In genomic region chr14:20986811-20987210, GRCh38 we compare ENCODE assay signal across 6 cellular contexts. TPM values are rescaled to one million over a fixed set of nuclear protein-coding genes. Genes with fewer than 3 reads are reported as not detected.
DNase-seq lines count a peak whose midpoint lies in the region; ATAC-seq and TF ChIP-seq lines count a peak whose summit lies in the region.

No MANE protein-coding gene starts in this region.

- no peak for TF ChIP-seq RAD21 in SK-N-SH (IDR thresholded peaks at IDR 0.05; ENCODE audit: low read length)

- H3K79me2 ChIP-seq in SK-N-SH (ENCODE audit: insufficient read depth) = peaks cover 19% of the 10 kb centered on the region

- H3K36me3 ChIP-seq in SK-N-SH (replicated peaks in 1 of 2; ENCODE audit: control insufficient read depth in 1 of 2, insufficient read depth in 2 of 2, low read length in 1 of 2) = peaks cover under 1 to 11% of the 10 kb centered on the region in 2 experiments
- peaks cover 7% of the 10 kb centered on the region for H3K36me3 ChIP-seq in WERI-Rb-1

- H3K27ac ChIP-seq in SK-N-SH (ENCODE audit: low read depth in 2 of 2, low read length in 1 of 2) (peak overlapping the region in 1 of 2 experiments; percentile 57; a peak in 2 of 4 replicates), WERI-Rb-1 (no peak overlapping the region)

- 3% methylated on average over 2 of the region's 2 CpGs for WGBS in SK-N-SH (ENCODE audit: low lambda C conversion rate)

- peak overlapping the region; percentile 16; the same call in 1 of the 2 replicates for H3K4me2 ChIP-seq in SK-N-SH

- no peak for ATAC-seq in HG03097 (IDR thresholded peaks at IDR 0.05; ENCODE audit: low FRiP score, unreplicated experiment)

- no peaks in the 10 kb centered on the region; the same call in 1 of the 2 replicates for H3K27me3 ChIP-seq in SK-N-SH (ENCODE audit: insufficient read depth)
- no peaks in the 10 kb centered on the region for H3K27me3 ChIP-seq in WERI-Rb-1 (ENCODE audit: insufficient read depth, low read depth, severe bottlenecking)

- H3K9me2 ChIP-seq in SK-N-SH = no peaks in the 10 kb centered on the region

- H3K4me3 ChIP-seq in SK-N-SH (ENCODE audit: low read depth in 2 of 2, low read length in 1 of 2) = no peak overlapping the region
- no peak overlapping the region for H3K4me3 ChIP-seq in WERI-Rb-1 (ENCODE audit: low read depth, low read length)

- no peaks in the 10 kb centered on the region for H3K9me3 ChIP-seq in SK-N-SH
- H3K9me3 ChIP-seq in WERI-Rb-1 (ENCODE audit: severe bottlenecking) = peaks cover 3% of the 10 kb centered on the region

- POLR2A ChIA-PET in SK-N-SH (lab: Yijun Ruan, JAX) = no interaction called here

- TF ChIP-seq CTCF in SK-N-SH (IDR thresholded peaks at IDR 0.05) (no peak), WERI-Rb-1 (IDR thresholded peaks at IDR 0.05; ENCODE audit: low read depth, low read length) (no peak)

- DNase-seq in Ammon's horn (ENCODE audit: low spot score) = peak; percentile 5
- DNase-seq in SK-N-SH = no peak
- peak; percentile 90 for DNase-seq in hepatic stellate cell (ENCODE audit: low spot score)
- DNase-seq in WERI-Rb-1 = no peak
- DNase-seq in activated T-cell treated with anti-CD3 and anti-CD28 coated beads, Interleukin-2, amount 50 U/mL, for 1 hour = no peak

- CTCF ChIA-PET in SK-N-SH (lab: Yijun Ruan, JAX) = interaction anchor here (2.8 kb wide), 1 partner anchor 15 kb away, joined by 22 read pairs; no protein-coding TSS in a partner anchor

- peak overlapping the region; percentile 51; the same call in 1 of the 2 replicates for H2AFZ ChIP-seq in SK-N-SH (ENCODE audit: low read depth)

- H3K4me1 ChIP-seq in SK-N-SH (ENCODE audit: control insufficient read depth in 1 of 2, insufficient read depth in 2 of 2, low read depth in 1 of 2, low read length in 1 of 2) = peaks cover 8 to 27% of the 10 kb centered on the region in 2 experiments

- H4K20me1 ChIP-seq in SK-N-SH (ENCODE audit: insufficient read depth) = 0 out of 2 replicates have a peak, but pooled peaks cover 4% of the 10 kb centered on the region

- H3K9ac ChIP-seq in SK-N-SH = no peak overlapping the region

- peaks cover 13% of the 10 kb centered on the region for H3F3A ChIP-seq in SK-N-SH (replicated peaks; ENCODE audit: insufficient read depth)

- no peak for TF ChIP-seq EP300 in SK-N-SH (IDR thresholded peaks at IDR 0.05; ENCODE audit: borderline replicate concordance in 1 of 2, low read depth in 1 of 2, low read length in 1 of 2)

TF ChIP-seq in SK-N-SH, 30 proteins besides CTCF, POLR2A, EP300 and RAD21:
- TF ChIP-seq JUND (IDR thresholded peaks at IDR 0.05) (peak; percentile 76), FOSL2 (IDR thresholded peaks at IDR 0.05; ENCODE audit: borderline replicate concordance, low read depth) (peak; percentile 94), NFIC (IDR thresholded peaks at IDR 0.05; ENCODE audit: borderline replicate concordance) (peak; percentile 11; the same call in 1 of the 2 replicates), TCF12 (IDR thresholded peaks at IDR 0.05) (peak; percentile 19; the same call in 1 of the 2 replicates), TAF1 (IDR thresholded peaks at IDR 0.05; ENCODE audit: borderline replicate concordance, low read depth, low read length) (no peak), FOXM1 (IDR thresholded peaks at IDR 0.05; ENCODE audit: low read depth) (no peak)

RNA-seq across cellular contexts. Expression of gene METTL17, which starts 3.0 kb away (rescaled TPM):
- 104 and 144 TPM in 2 replicates for polyA plus RNA-seq in SK-N-SH (2012; rRNA removed)
- polyA plus RNA-seq in SK-N-SH (2012; cell fraction: cytosol; rRNA removed) = 44.2 and 55.4 TPM in 2 replicates
- polyA plus RNA-seq in SK-N-SH (2012; cell fraction: nucleus; rRNA removed) = 426 and 562 TPM in 2 replicates

RNA-seq across cellular contexts. Expression of gene SLC39A2, which starts 12.3 kb away (rescaled TPM):
- polyA plus RNA-seq in SK-N-SH (2012; rRNA removed) = not detected in 2 replicates
- polyA plus RNA-seq in SK-N-SH (2012; cell fraction: cytosol; rRNA removed) = not detected in 2 replicates
- polyA plus RNA-seq in SK-N-SH (2012; cell fraction: nucleus; rRNA removed) = 0.08 and 0.14 TPM in 2 replicates

RNA-seq across cellular contexts. Expression of gene RNASE2, which starts 31.5 kb away (rescaled TPM):
- not detected in 2 replicates for polyA plus RNA-seq in SK-N-SH (2012; rRNA removed)
- polyA plus RNA-seq in SK-N-SH (2012; cell fraction: cytosol; rRNA removed) = not detected in 2 replicates
- polyA plus RNA-seq in SK-N-SH (2012; cell fraction: nucleus; rRNA removed) = not detected in 2 replicates

RNA-seq across cellular contexts. Expression of gene NDRG2, which starts 38.0 kb away (rescaled TPM):
- 15.8 and 15.9 TPM in 2 replicates for polyA plus RNA-seq in SK-N-SH (2012; rRNA removed)
- polyA plus RNA-seq in SK-N-SH (2012; cell fraction: cytosol; rRNA removed) = 10.1 and 11.7 TPM in 2 replicates
- 29.0 and 31.1 TPM in 2 replicates for polyA plus RNA-seq in SK-N-SH (2012; cell fraction: nucleus; rRNA removed)

RNA-seq across cellular contexts. Expression of gene TPPP2, which starts 43.2 kb away (rescaled TPM):
- polyA plus RNA-seq in SK-N-SH (2012; rRNA removed) = not detected in 2 replicates
- not detected in 2 replicates for polyA plus RNA-seq in SK-N-SH (2012; cell fraction: cytosol; rRNA removed)
- polyA plus RNA-seq in SK-N-SH (2012; cell fraction: nucleus; rRNA removed) = not detected in 2 replicates

Comparison
In these comparisons a context has a peak if more than half of its experiments do, and no peak if none do; other contexts are left out.
1. DNase-seq: peak in Ammon's horn (single experiment) and hepatic stellate cell (single experiment); none in SK-N-SH (single experiment), WERI-Rb-1 (single experiment) and activated T-cell treated with anti-CD3 and anti-CD28 coated beads, Interleukin-2, amount 50 U/mL, for 1 hour (single experiment).